Comparison of ENCODE assay signal across 11 cellular contexts in genomic region chr3:177109688-177110087, GRCh38.
DNase-seq lines count a peak whose midpoint lies in the region; ATAC-seq, FAIRE-seq and TF ChIP-seq lines count a peak whose summit lies in the region.
"Had no signal": no experiment of that assay in that cellular context is flagged by ENCODE, and none has a peak within 500 bp of the region (broad histone marks: within the 10 kb centered on the region; RNA-seq: fewer than 3 reads in every experiment).

No MANE protein-coding gene starts in this region.

- peak; percentile 67 for ATAC-seq in GM18868 (IDR thresholded peaks at IDR 0.05; ENCODE audit: unreplicated experiment)
- peak; percentile 69 for ATAC-seq in K562
- no peak for ATAC-seq in HG03175 (IDR thresholded peaks at IDR 0.05; ENCODE audit: unreplicated experiment)
- ATAC-seq in pancreas, result no peak
- no peak for ATAC-seq in HG02852 (IDR thresholded peaks at IDR 0.05; ENCODE audit: unreplicated experiment)

- H3K36me3 ChIP-seq in K562 (ENCODE audit: control insufficient read depth, insufficient read depth, low read length) (0 out of 3 replicates have a peak, but pooled peaks cover 2% of the 10 kb centered on the region), pancreas (no peaks in the 10 kb centered on the region)

- TF ChIP-seq POLR2A in K562 (conservative IDR thresholded peaks at IDR 0.05) (no peak), erythroblast (IDR thresholded peaks at IDR 0.05; ENCODE audit: low read length) (no peak)

- in situ Hi-C loops in K562 (cut with MboI), result no loop called here

- H3K27ac ChIP-seq in K562 (ENCODE audit: extremely low read depth, low read depth, low read length) (peak overlapping the region; percentile 31; the same call in 1 of the 3 replicates), pancreas (no peak overlapping the region)

- 35% methylated on average over 5 of the region's 5 CpGs for WGBS in K562 (ENCODE audit: insufficient coverage, low coverage, missing lambda C conversion rate)
- 68 to 86% methylated on average over 5 of the region's 5 CpGs for WGBS in pancreas, 2 donors

- peaks cover 6% of the 10 kb centered on the region for H3K9me1 ChIP-seq in K562 (ENCODE audit: control insufficient read depth, insufficient read depth, low read length)

- BruUV-seq in K562 (replicated peaks; lab: Mats Ljungman, UMichigan), result no TSS peak

- H3K4me3 ChIP-seq in K562 (no peak overlapping the region), pancreas (no peak overlapping the region)

- DNase-seq in CD1c-positive myeloid dendritic cell (ENCODE audit: extremely low spot score) (peak; percentile 8), Kasumi-1 (lab: John Stamatoyannopoulos, UW) (peak; percentile 17 to 20), K562 (ENCODE audit: extremely low read depth in 1 of 4, low spot score in 3 of 4) (peak in 1 of 4 experiments; percentile 21), pancreas (no peak), erythroblast (lab: John Stamatoyannopoulos, UW) (no peak)
- DNase-seq: activated effector memory CD4-positive, alpha-beta T cell treated with anti-CD3 and anti-CD28 coated beads, Interleukin-2, amount 50 U/mL, for 16 hours; NCI-H1694 treated with DMSO at 0.1 percent for 48 hours had no signal

- FAIRE-seq in K562 (lab: Jason Lieb, UNC) (no peak), pancreas (lab: Jason Lieb, UNC) (no peak)
- FAIRE-seq: islet of Langerhans had no signal

- 0 out of 4 replicates have a peak overlapping the region, but pooled peaks of 1 of the 2 experiments have one; percentile 2 for H3K9ac ChIP-seq in K562 (ENCODE audit: insufficient read depth in 1 of 2, low read depth in 2 of 2, low read length in 2 of 2)

- H3K4me2 ChIP-seq in K562 (ENCODE audit: insufficient read depth, low read length), result peak overlapping the region; percentile 26; the same call in 1 of the 2 replicates

- H3K27me3 ChIP-seq in K562 (ENCODE audit: control insufficient read depth in 2 of 2, insufficient read depth in 2 of 2, low read length in 2 of 2), result no peaks in the 10 kb centered on the region
- no peaks in the 10 kb centered on the region for H3K27me3 ChIP-seq in pancreas

- intact Hi-C loops in K562 (cut with micrococcal nuclease), result no loop called here
- intact Hi-C loops in pancreas (cut with DNase I), result no loop called here

- no peaks in the 10 kb centered on the region for H3K9me3 ChIP-seq in K562 (replicated peaks; ENCODE audit: control insufficient read depth, insufficient read depth, low read depth, low read length)
- H3K9me3 ChIP-seq in pancreas, result no peaks in the 10 kb centered on the region

- 0 out of 2 replicates have a peak, but pooled peaks cover 19% of the 10 kb centered on the region for H4K20me1 ChIP-seq in K562 (replicated peaks; ENCODE audit: control insufficient read depth, insufficient read depth, low read length)

- TF ChIP-seq CTCF in K562 (IDR thresholded peaks at IDR 0.05 in 2 of 3, conservative IDR thresholded peaks at IDR 0.05 in 1 of 3; ENCODE audit: insufficient read depth in 2 of 3, low read depth in 1 of 3, low read length in 3 of 3) (no peak), pancreas (IDR thresholded peaks at IDR 0.05) (no peak)

- peaks cover 99% of the 10 kb centered on the region for H3K79me2 ChIP-seq in K562 (ENCODE audit: control insufficient read depth, insufficient read depth, low read length)

- CTCF ChIA-PET in K562 (lab: Yijun Ruan, JAX; ENCODE audit: low intra/inter-chr PET ratio), result no interaction called here

- peaks cover 8 to 21% of the 10 kb centered on the region in 2 experiments; a peak in 3 of 5 replicates for H3K4me1 ChIP-seq in K562 (replicated peaks in 1 of 2; ENCODE audit: control insufficient read depth in 2 of 2, insufficient read depth in 2 of 2, low read length in 2 of 2)
- H3K4me1 ChIP-seq in pancreas, result peaks cover 8 to 45% (median 40%) of the 10 kb centered on the region in 3 donors

- TF ChIP-seq RAD21 in K562 (CRISPR knock-in tag; conservative IDR thresholded peaks at IDR 0.05 in 1 of 2, IDR thresholded peaks at IDR 0.05 in 1 of 2), result no peak

- no peak overlapping the region for H2AFZ ChIP-seq in K562 (ENCODE audit: low read depth, low read length)

- TF ChIP-seq EP300 in K562 (IDR thresholded peaks at IDR 0.05; ENCODE audit: low read length), result no peak

- POLR2A ChIA-PET in K562 (lab: Yijun Ruan, JAX), result interaction anchor here (1.2 kb wide), 1 partner anchor 15 kb away, joined by 6 read pairs; no protein-coding TSS in a partner anchor

TF ChIP-seq in K562, 482 proteins besides CTCF, POLR2A, EP300 and RAD21 (continues in another document):
- TF ChIP-seq RCOR1 (IDR thresholded peaks at IDR 0.05; ENCODE audit: borderline replicate concordance in 1 of 2, low read depth in 2 of 2, low read length in 2 of 2) (peak in 1 of 2 experiments; percentile 15; a peak in 1 of 4 replicates), PHTF2 (CRISPR knock-in tag; IDR thresholded peaks at IDR 0.05) (no peak), MEIS2 (IDR thresholded peaks at IDR 0.05; ENCODE audit: partially characterized antibody) (peak; percentile 10), MECOM (CRISPR knock-in tag; IDR thresholded peaks at IDR 0.05) (0 out of 2 replicates have a peak, but pooled peaks have one; percentile 34), TFE3 (CRISPR knock-in tag; IDR thresholded peaks at IDR 0.05) (no peak), ID3 (CRISPR knock-in tag; IDR thresholded peaks at IDR 0.05) (no peak), ID3 (tag; IDR thresholded peaks at IDR 0.05) (no peak), CCNT2 (IDR thresholded peaks at IDR 0.05; ENCODE audit: borderline replicate concordance, extremely low read depth, insufficient read length, low read depth, low read length) (no peak), GABPA (tag; conservative IDR thresholded peaks at IDR 0.05; ENCODE audit: low read depth) (no peak), PTRF (tag; IDR thresholded peaks at IDR 0.05) (no peak), SNAPC5 (CRISPR knock-in tag; IDR thresholded peaks at IDR 0.05) (no peak), ZNF133 (CRISPR knock-in tag; IDR thresholded peaks at IDR 0.05) (no peak), HIVEP1 (CRISPR knock-in tag; IDR thresholded peaks at IDR 0.05) (no peak), SPI1 (IDR thresholded peaks at IDR 0.05; ENCODE audit: borderline replicate concordance, low read depth, low read length) (peak; percentile 14; the same call in 1 of the 2 replicates), STAT6 (CRISPR knock-in tag; IDR thresholded peaks at IDR 0.05) (no peak), E2F1 (CRISPR knock-in tag; IDR thresholded peaks at IDR 0.05) (no peak), PCBP2 (IDR thresholded peaks at IDR 0.05; ENCODE audit: low read depth, low read length, poor library complexity, severe bottlenecking) (no peak), MYBL2 (IDR thresholded peaks at IDR 0.05; ENCODE audit: low read depth) (no peak), MYBL2 (CRISPR knock-in tag; IDR thresholded peaks at IDR 0.05; ENCODE audit: borderline replicate concordance) (no peak), POLR2AphosphoS5 (IDR thresholded peaks at IDR 0.05; ENCODE audit: control insufficient read depth, insufficient read depth, low read depth, low read length) (no peak), DPF2 (IDR thresholded peaks at IDR 0.05) (no peak)

Comparison
In these comparisons a context has a peak if more than half of its experiments do, and no peak if none do; other contexts are left out.
1. DNase-seq: peak in CD1c-positive myeloid dendritic cell (single experiment) and Kasumi-1 (2 of 2); none in pancreas (0 of 6) and erythroblast (0 of 2).
2. ATAC-seq: peak in GM18868 (single experiment) and K562 (single experiment); none in HG03175 (single experiment), pancreas (0 of 4) and HG02852 (single experiment).